17 cellular contexts compared by ENCODE assay signal in the genomic region with DNA sequence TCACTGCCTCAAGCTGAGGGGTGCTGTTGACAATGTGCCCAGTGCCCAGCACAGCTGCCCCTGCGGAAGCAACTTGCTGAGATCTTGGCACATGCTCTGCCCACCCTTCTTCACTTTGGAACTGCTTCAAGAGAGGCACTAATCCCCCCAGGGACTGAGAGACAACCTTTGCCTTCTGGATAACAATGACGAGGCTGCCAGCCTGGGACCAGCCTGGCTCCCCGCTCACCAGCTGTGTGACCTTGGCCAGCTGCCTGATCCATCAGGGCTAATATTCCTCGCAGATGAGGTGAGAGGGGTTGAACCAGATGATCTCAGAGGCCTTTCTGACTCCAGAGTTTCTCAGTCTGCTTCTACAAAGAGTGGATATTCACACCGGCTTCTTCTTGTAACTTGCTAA.
DNase-seq lines count a peak whose midpoint lies in the region; ATAC-seq and TF ChIP-seq lines count a peak whose summit lies in the region.
"Had no signal": no experiment of that assay in that cellular context is flagged by ENCODE, and none has a peak within 500 bp of the region (broad histone marks: within the 10 kb centered on the region; RNA-seq: fewer than 3 reads in every experiment).

No MANE protein-coding gene starts in this region.

- H3K4ac ChIP-seq in trophoblast cell (ENCODE audit: low read depth, low read length) = no peak overlapping the region

- no peak for ATAC-seq in HG03108 (IDR thresholded peaks at IDR 0.05; ENCODE audit: unreplicated experiment)
- ATAC-seq: naive thymus-derived CD4-positive, alpha-beta T cell; PC-3 had no signal

- H4K91ac ChIP-seq in trophoblast cell (ENCODE audit: low read depth, low read length) = peak overlapping the region; percentile 20

- DNase-seq in LHCN-M2 (ENCODE audit: low read depth) (peak; percentile 88), NCI-H446 treated with DMSO at 0.1 percent for 48 hours (lab: John Stamatoyannopoulos, UW) (peak; percentile 90), dorsolateral prefrontal cortex (peak in 3 of 10 donors; percentile 50 to 67 (median 62)), trophoblast cell (no peak), Kasumi-1 (lab: John Stamatoyannopoulos, UW) (no peak), cortex of kidney (lab: John Stamatoyannopoulos, UW) (no peak)
- no peak for DNase-seq in activated naive CD4-positive, alpha-beta T cell treated with anti-CD3 and anti-CD28 coated beads for 36 hours
- DNase-seq: DMS53; mammary epithelial cell; naive thymus-derived CD4-positive, alpha-beta T cell; NCI-H146; NCI-H510A treated with DMSO at 0.1 percent for 48 hours; PC-3; tibial artery had no signal

- no CpG with 5 or more reads among the region's 5 CpGs for WGBS in trophoblast cell (ENCODE audit: extremely low coverage, insufficient coverage, insufficient read length)

- peaks cover 2% of the 10 kb centered on the region for H3K27me3 Mint-ChIP-seq in activated naive CD4-positive, alpha-beta T cell treated with anti-CD3 and anti-CD28 coated beads for 36 hours (ENCODE audit: low read depth)
- H3K27me3 Mint-ChIP-seq: activated naive CD8-positive, alpha-beta T cell had no signal

- H4K12ac ChIP-seq in trophoblast cell (ENCODE audit: low read depth, low read length) = no peak overlapping the region

- H3K36me3 Mint-ChIP-seq in activated naive CD4-positive, alpha-beta T cell treated with anti-CD3 and anti-CD28 coated beads for 36 hours (ENCODE audit: low read depth) = no peaks in the 10 kb centered on the region
- H3K36me3 Mint-ChIP-seq: activated naive CD8-positive, alpha-beta T cell; naive thymus-derived CD4-positive, alpha-beta T cell had no signal

- no peak overlapping the region for H2AFZ ChIP-seq in trophoblast cell (ENCODE audit: insufficient read depth, low read length, poor library complexity)

- H2BK120ac ChIP-seq in trophoblast cell (ENCODE audit: insufficient read depth, low read length, poor library complexity) = no peak overlapping the region

- TF ChIP-seq CTCF in dorsolateral prefrontal cortex (IDR thresholded peaks at IDR 0.05 in 54 of 56, conservative IDR thresholded peaks at IDR 0.05 in 2 of 56; ENCODE audit: low read depth in 1 of 56, partially characterized antibody in 56 of 56) = no peak

- H3K9me3 Mint-ChIP-seq in activated naive CD4-positive, alpha-beta T cell treated with anti-CD3 and anti-CD28 coated beads for 36 hours = no peaks in the 10 kb centered on the region

- H3K27me3 ChIP-seq in dorsolateral prefrontal cortex (no peaks in the 10 kb centered on the region), trophoblast cell (ENCODE audit: insufficient read depth, low read length) (no peaks in the 10 kb centered on the region)
- H3K27me3 ChIP-seq: esophagus muscularis mucosa, tibial artery had no signal

- H3K27ac ChIP-seq in dorsolateral prefrontal cortex = peak overlapping the region; percentile 60 to 99 (median 92)
- H3K27ac ChIP-seq in trophoblast cell (ENCODE audit: low read depth, low read length) = no peak overlapping the region
- H3K27ac ChIP-seq: esophagus muscularis mucosa, tibial artery had no signal

- peaks cover 32 to 37% of the 10 kb centered on the region in 2 experiments for H3K4me1 ChIP-seq in trophoblast cell (ENCODE audit: control insufficient read depth in 1 of 2, insufficient read depth in 2 of 2, low read length in 2 of 2)

- intact Hi-C loops in dorsolateral prefrontal cortex (cut with DNase I) = no loop called here
- intact Hi-C loops in activated naive CD4-positive, alpha-beta T cell treated with anti-CD3 and anti-CD28 coated beads for 36 hours (cut with micrococcal nuclease) = no loop called here

- no peak overlapping the region for H3K4me3 Mint-ChIP-seq in activated naive CD4-positive, alpha-beta T cell treated with anti-CD3 and anti-CD28 coated beads for 36 hours
- H3K4me3 Mint-ChIP-seq: activated naive CD8-positive, alpha-beta T cell; naive thymus-derived CD4-positive, alpha-beta T cell had no signal

- H3K4me2 ChIP-seq in trophoblast cell (ENCODE audit: low read length) = no peak overlapping the region

- CTCF ChIA-PET in activated naive CD4-positive, alpha-beta T cell treated with anti-CD3 and anti-CD28 coated beads for 36 hours (lab: Charles Lee) = no interaction called here

- no peaks in the 10 kb centered on the region for H3K9me3 ChIP-seq in trophoblast cell (ENCODE audit: insufficient read depth, low read depth, low read length)
- H3K9me3 ChIP-seq: esophagus muscularis mucosa, tibial artery had no signal

- H2BK12ac ChIP-seq in trophoblast cell (ENCODE audit: low read length) = no peak overlapping the region

- H3K36me3 ChIP-seq in trophoblast cell (ENCODE audit: control insufficient read depth in 1 of 2, insufficient read depth in 2 of 2, low read length in 2 of 2) = peaks cover 15 to 24% of the 10 kb centered on the region in 2 experiments
- H3K36me3 ChIP-seq: esophagus muscularis mucosa, tibial artery had no signal

- H3K79me2 ChIP-seq in trophoblast cell (ENCODE audit: control insufficient read depth, insufficient read depth, low read length, poor library complexity) = peaks cover 5% of the 10 kb centered on the region

- H2AK5ac ChIP-seq in trophoblast cell (ENCODE audit: low read length) = no peak overlapping the region

- peak overlapping the region; percentile 19 for H3K18ac ChIP-seq in trophoblast cell (ENCODE audit: low read length)

- no peak overlapping the region for H3K27ac Mint-ChIP-seq in activated naive CD4-positive, alpha-beta T cell treated with anti-CD3 and anti-CD28 coated beads for 36 hours
- H3K27ac Mint-ChIP-seq: activated naive CD8-positive, alpha-beta T cell; naive thymus-derived CD4-positive, alpha-beta T cell had no signal

- no peak overlapping the region for H3K9ac ChIP-seq in trophoblast cell (ENCODE audit: low read length)

- no peak overlapping the region for H3K23ac ChIP-seq in trophoblast cell (ENCODE audit: low read length)

- H3K4me3 ChIP-seq in dorsolateral prefrontal cortex (peak overlapping the region in 1 of 59 donors; percentile 1), trophoblast cell (ENCODE audit: low read depth, low read length) (no peak overlapping the region)
- H3K4me3 ChIP-seq: esophagus muscularis mucosa, tibial artery had no signal

- no peak overlapping the region for H4K8ac ChIP-seq in trophoblast cell (ENCODE audit: low read depth, low read length)

- H3K79me1 ChIP-seq in trophoblast cell (ENCODE audit: low read length) = peaks cover 7% of the 10 kb centered on the region

- peaks cover 2% of the 10 kb centered on the region for H3K4me1 Mint-ChIP-seq in activated naive CD4-positive, alpha-beta T cell treated with anti-CD3 and anti-CD28 coated beads for 36 hours (ENCODE audit: low read depth)

- H2BK5ac ChIP-seq in trophoblast cell (ENCODE audit: low read depth, low read length, poor library complexity) = no peak overlapping the region

- peak overlapping the region; percentile 13 for H3K14ac ChIP-seq in trophoblast cell (ENCODE audit: low read length)

Comparison
In these comparisons a context has a peak if more than half of its experiments do, and no peak if none do; other contexts are left out.
1. DNase-seq: peak in LHCN-M2 (single experiment) and NCI-H446 treated with DMSO at 0.1 percent for 48 hours (single experiment); none in trophoblast cell (0 of 2), Kasumi-1 (0 of 2), activated naive CD4-positive, alpha-beta T cell treated with anti-CD3 and anti-CD28 coated beads for 36 hours (single experiment) and cortex of kidney (single experiment).